Comparison of ENCODE assay signal across 1 cellular context in genomic region chr2:37707393-37707792, GRCh38.
TF ChIP-seq lines count a peak whose summit lies in the region.

No MANE protein-coding gene starts in this region.

TF ChIP-seq in IMR-90, 13 proteins besides CTCF, POLR2A, EP300 and RAD21:
- TF ChIP-seq BHLHE40 (IDR thresholded peaks at IDR 0.05; ENCODE audit: low read depth, low read length) (no peak), CEBPB (IDR thresholded peaks at IDR 0.05; ENCODE audit: low read depth, low read length) (no peak), USF2 (IDR thresholded peaks at IDR 0.05; ENCODE audit: low read depth, low read length) (no peak), CHD1 (IDR thresholded peaks at IDR 0.05; ENCODE audit: low read depth, low read length) (no peak), MAZ (IDR thresholded peaks at IDR 0.05; ENCODE audit: borderline replicate concordance, low read depth, low read length) (no peak), SMC3 (IDR thresholded peaks at IDR 0.05; ENCODE audit: low read depth, low read length) (no peak), MAFK (IDR thresholded peaks at IDR 0.05; ENCODE audit: low read depth, low read length) (no peak), MXI1 (IDR thresholded peaks at IDR 0.05; ENCODE audit: borderline replicate concordance, low read depth, low read length) (no peak), RFX5 (IDR thresholded peaks at IDR 0.05; ENCODE audit: low read depth, low read length) (no peak), NFE2L2 (IDR thresholded peaks at IDR 0.05; ENCODE audit: low read depth, low read length) (no peak), ELK1 (IDR thresholded peaks at IDR 0.05; ENCODE audit: borderline replicate concordance, low read depth, low read length) (no peak), RCOR1 (IDR thresholded peaks at IDR 0.05; ENCODE audit: insufficient replicate concordance, low read length) (no peak), FOS (IDR thresholded peaks at IDR 0.05; ENCODE audit: low read depth, low read length) (no peak)
